In genomic region chr2:68689553-68690537, GRCh38 we compare ENCODE assay signal across 9 cellular contexts. TPM values are rescaled to one million over a fixed set of nuclear protein-coding genes. Genes with fewer than 3 reads are reported as not detected.
DNase-seq lines count a peak whose midpoint lies in the region; ATAC-seq and TF ChIP-seq lines count a peak whose summit lies in the region.
"Had no signal": no experiment of that assay in that cellular context is flagged by ENCODE, and none has a peak within 500 bp of the region (broad histone marks: within the 10 kb centered on the region; RNA-seq: fewer than 3 reads in every experiment).

No MANE protein-coding gene starts in this region.

- ATAC-seq in GM18873 (IDR thresholded peaks at IDR 0.05; ENCODE audit: low FRiP score, unreplicated experiment) (peak; percentile 83), HG02642 (IDR thresholded peaks at IDR 0.05; ENCODE audit: poor library complexity, unreplicated experiment) (peak; percentile 90), memory B cell (ENCODE audit: low read depth) (peak; percentile 93)
- no peak for ATAC-seq in CD4-positive, alpha-beta T cell (ENCODE audit: poor library complexity)

- intact Hi-C loops in CD4-positive, alpha-beta T cell (cut with DNase I, micrococcal nuclease): no loop called here
- intact Hi-C loops in left ventricle myocardium inferior (cut with micrococcal nuclease): no loop called here

- CTCF ChIA-PET in CD4-positive, alpha-beta T cell (lab: Charles Lee): no interaction called here

- no peaks in the 10 kb centered on the region for H3K9me3 Mint-ChIP-seq in memory B cell
- no peaks in the 10 kb centered on the region for H3K9me3 Mint-ChIP-seq in osteocyte (ENCODE audit: unreplicated experiment)
- no peaks in the 10 kb centered on the region for H3K9me3 Mint-ChIP-seq in CD4-positive, alpha-beta T cell

- no peaks in the 10 kb centered on the region for H3K36me3 Mint-ChIP-seq in memory B cell
- no peaks in the 10 kb centered on the region for H3K36me3 Mint-ChIP-seq in osteocyte (ENCODE audit: unreplicated experiment)
- no peaks in the 10 kb centered on the region for H3K36me3 Mint-ChIP-seq in CD4-positive, alpha-beta T cell (ENCODE audit: low read depth)

- H3K27me3 Mint-ChIP-seq in memory B cell (no peaks in the 10 kb centered on the region), osteocyte (ENCODE audit: unreplicated experiment) (peaks cover 34% of the 10 kb centered on the region)
- peaks cover 2% of the 10 kb centered on the region for H3K27me3 Mint-ChIP-seq in CD4-positive, alpha-beta T cell

- H3K4me1 Mint-ChIP-seq in memory B cell: peaks cover 33% of the 10 kb centered on the region
- H3K4me1 Mint-ChIP-seq in osteocyte (ENCODE audit: unreplicated experiment): no peaks in the 10 kb centered on the region
- peaks cover 14% of the 10 kb centered on the region for H3K4me1 Mint-ChIP-seq in CD4-positive, alpha-beta T cell (ENCODE audit: low read depth)

- peak overlapping the region; percentile 43 for H3K4me3 Mint-ChIP-seq in memory B cell
- H3K4me3 Mint-ChIP-seq in osteocyte (ENCODE audit: unreplicated experiment): no peak overlapping the region
- no peak overlapping the region for H3K4me3 Mint-ChIP-seq in CD4-positive, alpha-beta T cell

- TF ChIP-seq CTCF in osteocyte (IDR thresholded peaks at IDR 0.05) (no peak), left ventricle myocardium inferior (IDR thresholded peaks at IDR 0.05; ENCODE audit: borderline replicate concordance) (no peak)
- no peak for TF ChIP-seq CTCF in CD4-positive, alpha-beta T cell (IDR thresholded peaks at IDR 0.05)

- H3K9me3 ChIP-seq in CD4-positive, alpha-beta T cell (ENCODE audit: control insufficient read depth, low read length): no peaks in the 10 kb centered on the region
- no peaks in the 10 kb centered on the region for H3K9me3 ChIP-seq in left ventricle myocardium inferior (replicated peaks)

- H3K27me3 ChIP-seq in CD4-positive, alpha-beta T cell (ENCODE audit: control insufficient read depth, insufficient read depth, low read length): no peaks in the 10 kb centered on the region
- no peaks in the 10 kb centered on the region for H3K27me3 ChIP-seq in left ventricle myocardium inferior (ENCODE audit: low read depth)

- H3K4me3 ChIP-seq in left ventricle myocardium inferior: no peak overlapping the region

- POLR2A ChIA-PET in CD4-positive, alpha-beta T cell (lab: Charles Lee): no interaction called here

- DNase-seq in NCI-H526 (lab: John Stamatoyannopoulos, UW) (peak; percentile 12 to 41), memory B cell (ENCODE audit: low spot score in 2 of 2) (peak in 1 of 2 donors; percentile 48), amygdala (lab: John Stamatoyannopoulos, UW) (no peak), osteocyte (ENCODE audit: extremely low spot score, unreplicated experiment) (no peak), left ventricle myocardium inferior (no peak)
- DNase-seq in CD4-positive, alpha-beta T cell: no peak

- H3K27ac Mint-ChIP-seq in memory B cell (peak overlapping the region; percentile 52), osteocyte (ENCODE audit: unreplicated experiment) (no peak overlapping the region)
- H3K27ac Mint-ChIP-seq in CD4-positive, alpha-beta T cell: no peak overlapping the region

- no peak overlapping the region for H3K27ac ChIP-seq in CD4-positive, alpha-beta T cell (ENCODE audit: low read depth, low read length)
- H3K27ac ChIP-seq in left ventricle myocardium inferior (replicated peaks): no peak overlapping the region

- no peaks in the 10 kb centered on the region for H3K4me1 ChIP-seq in left ventricle myocardium inferior

- no peaks in the 10 kb centered on the region for H3K36me3 ChIP-seq in left ventricle myocardium inferior

RNA-seq across cellular contexts. Expression of gene ARHGAP25, which starts 44.8 kb away (rescaled TPM):
- total RNA-seq in osteocyte (0.42 and 0.43 TPM in 2 replicates), left ventricle myocardium inferior (5.3 TPM)
- 10 to 100 TPM; 39.3 to 41.8 TPM for total RNA-seq in CD4-positive, alpha-beta T cell
- total RNA-seq: LHCN-M2 had no signal

RNA-seq across cellular contexts. Expression of gene PROKR1, which starts 46.5 kb away (rescaled TPM):
- not detected in 2 replicates for total RNA-seq in osteocyte
- not detected for total RNA-seq in CD4-positive, alpha-beta T cell
- total RNA-seq in left ventricle myocardium inferior: not detected
- total RNA-seq: LHCN-M2 had no signal

Comparison
In these comparisons a context has a peak if more than half of its experiments do, and no peak if none do; other contexts are left out.
1. DNase-seq: peak in NCI-H526 (2 of 2); none in amygdala (0 of 56), osteocyte (single experiment), CD4-positive, alpha-beta T cell (0 of 10) and left ventricle myocardium inferior (single experiment).